Comparison of ENCODE assay signal across 7 cellular contexts in the genomic region with DNA sequence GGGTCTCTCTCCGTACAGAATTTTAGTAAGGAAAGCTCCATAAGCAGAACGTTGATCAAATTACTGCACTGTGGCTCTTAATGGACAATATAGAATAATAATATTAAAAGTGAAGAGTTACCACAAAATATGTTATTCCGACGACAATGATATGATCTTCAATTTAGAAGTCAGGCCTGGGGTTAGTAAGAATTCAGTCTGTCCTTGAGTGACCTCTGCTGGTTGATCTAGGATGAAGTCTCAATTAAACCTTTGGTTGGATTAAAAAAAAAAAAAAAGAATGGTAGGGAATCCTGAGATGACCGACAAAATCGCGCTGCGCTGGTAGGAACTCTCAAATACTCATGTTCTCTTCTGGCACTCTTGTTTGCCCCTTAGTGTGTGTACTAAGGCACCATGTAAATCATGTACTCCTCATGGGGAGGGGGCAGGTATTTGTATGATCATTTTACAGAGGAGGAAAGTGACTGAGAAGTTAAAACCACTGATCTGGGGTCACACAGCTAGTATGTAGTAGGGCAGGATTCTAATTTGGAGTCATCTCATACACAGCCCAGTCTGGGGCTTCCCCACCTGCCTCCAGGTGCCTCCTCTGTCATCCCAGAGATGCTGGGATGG.
A peak's percentile ranks its signal among the peaks of the same experiment; 100 is the strongest.
DNase-seq lines count a peak whose midpoint lies in the region; ATAC-seq, FAIRE-seq and TF ChIP-seq lines count a peak whose summit lies in the region.

No MANE protein-coding gene starts in this region.

- H3K27ac ChIP-seq in KMS-11 (no peak overlapping the region), fibroblast of lung (ENCODE audit: insufficient read depth, low read length) (no peak overlapping the region), pancreas (no peak overlapping the region)
- no peak overlapping the region for H3K27ac ChIP-seq in effector memory CD4-positive, alpha-beta T cell (ENCODE audit: insufficient read depth, low read length, poor library complexity, severe bottlenecking)

- H3K9ac ChIP-seq in KMS-11: no peak overlapping the region
- H3K9ac ChIP-seq in fibroblast of lung (ENCODE audit: insufficient read depth, low read length): no peak overlapping the region

- H4K20me1 ChIP-seq in KMS-11 (ENCODE audit: insufficient read depth) (no peaks in the 10 kb centered on the region), fibroblast of lung (ENCODE audit: control insufficient read depth, extremely low read depth, insufficient read depth, low read length) (no peaks in the 10 kb centered on the region)

- 11 to 14% methylated on average over 8 of the region's 8 CpGs for WGBS in pancreas, 2 donors

- peak; percentile 31 to 68 (median 55) for ATAC-seq in pancreas

- no peaks in the 10 kb centered on the region for H3K27me3 ChIP-seq in KMS-11 (ENCODE audit: insufficient read depth, low read depth)
- peaks cover 9% of the 10 kb centered on the region for H3K27me3 ChIP-seq in fibroblast of lung (ENCODE audit: control insufficient read depth, insufficient read depth, low read length)
- H3K27me3 ChIP-seq in pancreas: no peaks in the 10 kb centered on the region
- no peaks in the 10 kb centered on the region for H3K27me3 ChIP-seq in effector memory CD4-positive, alpha-beta T cell (replicated peaks; ENCODE audit: control insufficient read depth, insufficient read depth, low read length, poor library complexity, severe bottlenecking)

- H3K4me3 ChIP-seq in KMS-11 (IDR thresholded peaks at IDR 0.05; ENCODE audit: insufficient read depth, low read depth, low read length) (no peak overlapping the region), fibroblast of lung (replicated peaks in 1 of 4; ENCODE audit: control extremely low read depth in 1 of 4, insufficient read depth in 1 of 4, low read depth in 3 of 4, low read length in 4 of 4) (no peak overlapping the region), pancreas (no peak overlapping the region)
- no peak overlapping the region for H3K4me3 ChIP-seq in effector memory CD4-positive, alpha-beta T cell (ENCODE audit: insufficient read depth, low read depth, low read length, poor library complexity, severe bottlenecking)

- no peak overlapping the region for H2AFZ ChIP-seq in KMS-11 (ENCODE audit: low read depth)
- no peak overlapping the region for H2AFZ ChIP-seq in fibroblast of lung (ENCODE audit: low read length)

- H3K4me2 ChIP-seq in KMS-11: no peak overlapping the region
- no peak overlapping the region for H3K4me2 ChIP-seq in fibroblast of lung (ENCODE audit: extremely low read depth, insufficient read depth, low read length)

- intact Hi-C loops in pancreas (cut with DNase I): loop anchor here in 2 of 3 donors (2.0 to 5.0 kb wide), 5 partner anchors 127 to 463 kb away; no protein-coding TSS in a partner anchor

- no peaks in the 10 kb centered on the region for H3K79me2 ChIP-seq in KMS-11 (ENCODE audit: insufficient read depth, low read depth)
- H3K79me2 ChIP-seq in fibroblast of lung (ENCODE audit: control insufficient read depth, insufficient read depth, low read length): no peaks in the 10 kb centered on the region

- DNase-seq in EH (ENCODE audit: low read depth) (peak; percentile 44), RKO (ENCODE audit: low spot score) (peak; percentile 64), fibroblast of lung (ENCODE audit: low read depth in 2 of 2) (peak; percentile 18 to 74), pancreas (peak in 3 of 6 donors; percentile 20 to 36 (median 31)), 8988T (no peak)
- no peak for DNase-seq in effector memory CD4-positive, alpha-beta T cell

- H3K9me3 ChIP-seq in fibroblast of lung (ENCODE audit: control insufficient read depth, insufficient read depth, low read depth, low read length): no peaks in the 10 kb centered on the region
- no peaks in the 10 kb centered on the region for H3K9me3 ChIP-seq in pancreas
- no peaks in the 10 kb centered on the region for H3K9me3 ChIP-seq in effector memory CD4-positive, alpha-beta T cell (ENCODE audit: control insufficient read depth, low read length)

- TF ChIP-seq CTCF in KMS-11 (conservative IDR thresholded peaks at IDR 0.05; ENCODE audit: low read depth, low read length) (peak; percentile 78), fibroblast of lung (conservative IDR thresholded peaks at IDR 0.05 in 1 of 2, IDR thresholded peaks at IDR 0.05 in 1 of 2; ENCODE audit: low read depth in 1 of 2, low read length in 2 of 2) (peak; percentile 54 to 60), pancreas (IDR thresholded peaks at IDR 0.05) (peak in 3 of 4 donors; percentile 29 to 59 (median 42))

- peak; percentile 65 for FAIRE-seq in pancreas (lab: Jason Lieb, UNC)

- no peaks in the 10 kb centered on the region for H3K36me3 ChIP-seq in KMS-11 (ENCODE audit: insufficient read depth)
- H3K36me3 ChIP-seq in fibroblast of lung (ENCODE audit: control insufficient read depth, insufficient read depth, low read length): no peaks in the 10 kb centered on the region
- H3K36me3 ChIP-seq in pancreas: no peaks in the 10 kb centered on the region
- H3K36me3 ChIP-seq in effector memory CD4-positive, alpha-beta T cell (ENCODE audit: control insufficient read depth, insufficient read depth, low read length): no peaks in the 10 kb centered on the region

- H3K4me1 ChIP-seq in KMS-11 (ENCODE audit: low read depth, poor library complexity, severe bottlenecking) (no peaks in the 10 kb centered on the region), fibroblast of lung (ENCODE audit: control insufficient read depth, extremely low read depth, insufficient read depth, low read length) (no peaks in the 10 kb centered on the region), pancreas (peaks cover 18 to 36% (median 34%) of the 10 kb centered on the region in 3 donors)
- H3K4me1 ChIP-seq in effector memory CD4-positive, alpha-beta T cell (ENCODE audit: control insufficient read depth, insufficient read depth, low read length, poor library complexity, severe bottlenecking): no peaks in the 10 kb centered on the region

Comparison
In these comparisons a context has a peak if more than half of its experiments do, and no peak if none do; other contexts are left out.
1. DNase-seq: peak in EH (single experiment), RKO (single experiment) and fibroblast of lung (2 of 2); none in 8988T (single experiment) and effector memory CD4-positive, alpha-beta T cell (0 of 3).
2. Peak in every context shown above with its lines, with median percentiles within 50 percentile points of each other: CTCF ChIP-seq.